In the genomic region with DNA sequence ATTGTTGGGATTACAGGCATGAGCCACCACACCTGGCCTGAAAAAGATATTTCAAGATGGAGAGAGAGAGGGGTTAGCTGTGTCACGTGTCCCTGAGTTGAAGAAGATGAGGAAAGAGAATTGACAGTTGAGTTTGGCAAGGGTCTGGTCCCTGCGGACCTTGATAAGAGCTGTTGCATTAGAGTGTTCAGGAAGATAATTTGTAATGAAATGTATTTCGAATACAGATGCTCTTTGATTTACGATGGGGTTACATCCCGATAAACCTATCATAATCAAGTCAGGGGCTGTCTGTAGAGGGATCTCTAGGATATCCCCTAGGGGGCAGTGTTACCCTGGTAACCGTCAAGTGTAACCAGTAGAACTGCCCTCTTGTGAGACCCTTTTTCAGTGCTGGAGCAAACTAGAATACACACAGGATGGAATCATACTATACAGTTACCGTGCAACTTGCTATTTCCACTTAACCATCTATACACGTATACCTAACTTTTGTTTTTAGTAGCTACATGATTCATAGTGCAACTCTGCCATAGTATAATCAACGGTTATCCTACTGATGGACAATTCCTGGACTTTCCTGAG, we compare ENCODE assay signal across 8 cellular contexts. TPM values are rescaled to one million over a fixed set of nuclear protein-coding genes. Genes with fewer than 3 reads are reported as not detected.
DNase-seq lines count a peak whose midpoint lies in the region; ATAC-seq and TF ChIP-seq lines count a peak whose summit lies in the region.

No MANE protein-coding gene starts in this region.

- TF ChIP-seq CTCF in GM12864 (IDR thresholded peaks at IDR 0.05; ENCODE audit: low read depth, low read length, missing control alignments) (peak; percentile 73), PC-9 (conservative IDR thresholded peaks at IDR 0.05) (peak; percentile 83)

- H3K9me3 ChIP-seq in PC-9 (ENCODE audit: insufficient read depth, low read depth) = no peaks in the 10 kb centered on the region

- peak overlapping the region; percentile 86 for H3K4me2 ChIP-seq in PC-9

- H3K27me3 ChIP-seq in ACC112 (ENCODE audit: insufficient read depth, low read length) (no peaks in the 10 kb centered on the region), PC-9 (ENCODE audit: insufficient read depth, low read depth) (no peaks in the 10 kb centered on the region)

- H3F3A ChIP-seq in PC-9 (ENCODE audit: insufficient read depth, low read depth) = peaks cover 21% of the 10 kb centered on the region; the same call in 1 of the 2 replicates

- peaks cover 7% of the 10 kb centered on the region for H3K36me3 Mint-ChIP-seq in activated naive CD4-positive, alpha-beta T cell treated with anti-CD3 and anti-CD28 coated beads for 36 hours (ENCODE audit: low read depth)

- H2AFZ ChIP-seq in ACC112 (ENCODE audit: low read length, unreplicated experiment) = no peak overlapping the region
- H2AFZ ChIP-seq in PC-9 = 0 out of 2 replicates have a peak overlapping the region, but pooled peaks have one; percentile 94

- H3K9me2 ChIP-seq in PC-9 (ENCODE audit: insufficient read depth) = no peaks in the 10 kb centered on the region

- H3K4me3 ChIP-seq in ACC112 (ENCODE audit: low read depth, low read length) (peak overlapping the region; percentile 19), GM12864 (ENCODE audit: low read depth, low read length) (peak overlapping the region; percentile 86), PC-9 (peak overlapping the region; percentile 97; the same call in 1 of the 2 replicates)

- no peaks in the 10 kb centered on the region for H3K27me3 Mint-ChIP-seq in activated naive CD4-positive, alpha-beta T cell treated with anti-CD3 and anti-CD28 coated beads for 36 hours (ENCODE audit: low read depth)

- no TSS peak for BruUV-seq in PC-9 (replicated peaks; lab: Mats Ljungman, UMichigan)

- CTCF ChIA-PET in PC-9 (lab: Charles Lee) = interaction anchor here (0.6 to 0.7 kb wide), 5 partner anchors 12 to 1283 kb away, joined by 3 to 9 read pairs (median 4); no protein-coding TSS in a partner anchor
- CTCF ChIA-PET in activated naive CD4-positive, alpha-beta T cell treated with anti-CD3 and anti-CD28 coated beads for 36 hours (lab: Charles Lee) = interaction anchor here (0.6 to 3.6 kb wide), 10 partner anchors 9 to 80 kb away, joined by 3 to 60 read pairs (median 5); partner anchors contain the start of gene ACP5

- peak overlapping the region; percentile 91 for H3K4me3 Mint-ChIP-seq in activated naive CD4-positive, alpha-beta T cell treated with anti-CD3 and anti-CD28 coated beads for 36 hours

- peaks cover 21% of the 10 kb centered on the region for H4K20me1 ChIP-seq in PC-9 (ENCODE audit: insufficient read depth)

- no peaks in the 10 kb centered on the region for H3K4me1 ChIP-seq in ACC112 (ENCODE audit: control insufficient read depth, insufficient read depth, low read length, unreplicated experiment)
- H3K4me1 ChIP-seq in PC-9 (replicated peaks; ENCODE audit: insufficient read depth) = peaks cover 11% of the 10 kb centered on the region; the same call in 1 of the 2 replicates

- H3K4me1 Mint-ChIP-seq in activated naive CD4-positive, alpha-beta T cell treated with anti-CD3 and anti-CD28 coated beads for 36 hours (ENCODE audit: low read depth) = peaks cover 37% of the 10 kb centered on the region

- DNase-seq in GM12864 (ENCODE audit: low read depth) (peak; percentile 91), HuH-7.5 (ENCODE audit: low spot score) (peak; percentile 49), PC-9 (peak; percentile 45 to 61), glomerular visceral epithelial cell (ENCODE audit: extremely low spot score) (peak; percentile 78), renal cortical epithelial cell (ENCODE audit: low read depth) (peak; percentile 77)
- DNase-seq in activated naive CD4-positive, alpha-beta T cell treated with anti-CD3 and anti-CD28 coated beads for 36 hours = peak; percentile 80

- no peaks in the 10 kb centered on the region for H3K9me3 Mint-ChIP-seq in activated naive CD4-positive, alpha-beta T cell treated with anti-CD3 and anti-CD28 coated beads for 36 hours

- intact Hi-C loops in PC-9 (cut with micrococcal nuclease; ENCODE audit: unreplicated experiment) = loop anchor here (5.0 kb wide), 1 partner anchor 237 kb away; the partner anchor contains the start of gene ZNF491
- intact Hi-C loops in activated naive CD4-positive, alpha-beta T cell treated with anti-CD3 and anti-CD28 coated beads for 36 hours (cut with micrococcal nuclease) = loop anchor here (1.0 kb wide), 3 partner anchors 21 to 179 kb away; no protein-coding TSS in a partner anchor

- no peaks in the 10 kb centered on the region for H3K36me3 ChIP-seq in ACC112 (ENCODE audit: insufficient read depth, low read length)
- no peaks in the 10 kb centered on the region for H3K36me3 ChIP-seq in PC-9 (ENCODE audit: low read depth)

- H3K79me2 ChIP-seq in ACC112 (ENCODE audit: control insufficient read depth, insufficient read depth, low read length, unreplicated experiment) (peaks cover 30% of the 10 kb centered on the region), PC-9 (ENCODE audit: low read depth) (peaks cover 50% of the 10 kb centered on the region)

- POLR2A ChIA-PET in PC-9 (lab: Charles Lee; ENCODE audit: unreplicated experiment) = no interaction called here

- H3K27ac Mint-ChIP-seq in activated naive CD4-positive, alpha-beta T cell treated with anti-CD3 and anti-CD28 coated beads for 36 hours = peak overlapping the region; percentile 80

- ATAC-seq in GM19455 (IDR thresholded peaks at IDR 0.05; ENCODE audit: unreplicated experiment) = no peak

- H3K27ac ChIP-seq in ACC112 (ENCODE audit: low read depth, low read length) (no peak overlapping the region), PC-9 (no peak overlapping the region)

RNA-seq across cellular contexts. Expression of gene ELOF1, which starts 1.5 kb away (rescaled TPM):
- total RNA-seq in PC-9 (2021) (65.5 and 68.7 TPM in 2 replicates), renal cortical epithelial cell (27.6 TPM in 2 replicates)
- 10 to 100 TPM; 33.0 to 33.4 TPM for total RNA-seq in activated naive CD4-positive, alpha-beta T cell treated with anti-CD3 and anti-CD28 coated beads for 36 hours

RNA-seq across cellular contexts. Expression of gene ACP5, which starts 16.9 kb away (rescaled TPM):
- total RNA-seq in PC-9 (2021) (3.5 and 6.6 TPM in 2 replicates), renal cortical epithelial cell (0.60 and 3.1 TPM in 2 replicates)
- total RNA-seq in activated naive CD4-positive, alpha-beta T cell treated with anti-CD3 and anti-CD28 coated beads for 36 hours = 1 to 10 TPM; 8.3 to 8.8 TPM

RNA-seq across cellular contexts. Expression of gene CNN1, which starts 21.8 kb away (rescaled TPM):
- 0.44 TPM in 1 of 2 replicates, not detected in the other for total RNA-seq in PC-9 (2021)
- total RNA-seq in activated naive CD4-positive, alpha-beta T cell treated with anti-CD3 and anti-CD28 coated beads for 36 hours = not detected
- 2.7 and 10.9 TPM in 2 replicates for total RNA-seq in renal cortical epithelial cell

RNA-seq across cellular contexts. Expression of gene ECSIT, which starts 31.6 kb away (rescaled TPM):
- total RNA-seq in PC-9 (2021) = 42.4 and 43.0 TPM in 2 replicates
- 10 to 100 TPM; 42.6 to 46.0 TPM for total RNA-seq in activated naive CD4-positive, alpha-beta T cell treated with anti-CD3 and anti-CD28 coated beads for 36 hours
- total RNA-seq in renal cortical epithelial cell = 18.4 and 23.3 TPM in 2 replicates

RNA-seq across cellular contexts. Expression of gene ZNF627, which starts 36.8 kb away (rescaled TPM):
- total RNA-seq in PC-9 (2021) = 11.4 and 12.6 TPM in 2 replicates
- 1 to 10 TPM; 4.3 to 5.0 TPM for total RNA-seq in activated naive CD4-positive, alpha-beta T cell treated with anti-CD3 and anti-CD28 coated beads for 36 hours
- 34.0 and 38.3 TPM in 2 replicates for total RNA-seq in renal cortical epithelial cell

Comparison
In these comparisons a context has a peak if more than half of its experiments do, and no peak if none do; other contexts are left out.
1. H3K4me3 ChIP-seq: peak in every context shown above with its lines; median percentile 97 in PC-9; 86 in GM12864; 19 in ACC112.